In the genomic region with DNA sequence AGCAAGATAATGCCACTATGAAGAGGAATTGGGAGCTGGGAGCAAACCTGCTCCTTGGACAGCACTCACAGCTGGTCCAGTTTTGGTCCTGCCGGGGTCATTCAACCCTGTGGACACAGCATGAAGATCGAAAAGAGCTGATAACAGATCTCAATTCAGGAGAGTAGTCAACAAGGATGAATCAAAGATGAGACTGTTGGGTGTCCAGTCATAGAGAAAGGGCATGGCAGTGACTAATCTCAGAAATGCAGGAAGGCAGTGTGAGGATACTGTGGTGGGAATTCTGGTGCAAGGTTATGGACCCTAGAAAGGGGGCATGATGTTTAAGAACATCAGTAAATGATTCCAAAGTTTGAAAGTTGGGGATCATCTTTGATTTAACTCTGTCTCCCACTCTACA, we compare ENCODE assay signal across 25 cellular contexts.
"Had no signal": no experiment of that assay in that cellular context is flagged by ENCODE, and none has a peak within 500 bp of the region (broad histone marks: within the 10 kb centered on the region; RNA-seq: fewer than 3 reads in every experiment).

No MANE protein-coding gene starts in this region.

- H3K79me2 ChIP-seq: hepatocyte had no signal

- DNase-seq: dermis blood vessel endothelial cell; effector memory CD4-positive, alpha-beta T cell; gastrocnemius medialis; head of caudate nucleus; kidney; left cardiac atrium; left lung; mesendoderm; midbrain; naive thymus-derived CD4-positive, alpha-beta T cell; nephron progenitor cell; nucleus accumbens; right cardiac atrium; sigmoid colon; stimulated activated CD4-positive, alpha-beta T cell treated with anti-CD3 and anti-CD28 coated beads, Interleukin-2, amount 100 ng/mL, for 24 hours; stimulated activated CD4-positive, alpha-beta T cell treated with anti-CD3 and anti-CD28 coated beads, Interleukin-4, amount 100 ng/mL, for 24 hours; stimulated activated naive CD4-positive, alpha-beta T cell treated with Interleukin-2 at 50 U/mL for 16 hours; stomach; thyroid gland; trophoblast cell had no signal

- H3K9me3 ChIP-seq: gastrocnemius medialis, left lung, prostate gland, sigmoid colon, stomach, thyroid gland, vagina had no signal

- H3K27ac ChIP-seq: coronary artery, gastrocnemius medialis, hepatocyte, left lung, prostate gland, sigmoid colon, stomach, thyroid gland, vagina had no signal

- H3K4me2 ChIP-seq: hepatocyte had no signal

- H3K36me3 ChIP-seq: gastrocnemius medialis, left lung, prostate gland, sigmoid colon, stomach, thyroid gland, vagina had no signal

- H3K4me3 ChIP-seq: coronary artery, gastrocnemius medialis, hepatocyte, left lung, prostate gland, sigmoid colon, stomach, thyroid gland, vagina had no signal

- ATAC-seq: gastrocnemius medialis; left cardiac atrium; left lung; naive thymus-derived CD4-positive, alpha-beta T cell; right cardiac atrium; stimulated activated effector memory CD8-positive, alpha-beta T cell treated with anti-CD3 and anti-CD28 coated beads, Interleukin-12 subunit alpha, Interleukin-12 subunit beta, amount 100 ng/mL, for 72 hours had no signal

- H3K27me3 ChIP-seq: gastrocnemius medialis, hepatocyte, left lung, sigmoid colon, stomach, thyroid gland, vagina had no signal

- H3K4me1 ChIP-seq: gastrocnemius medialis, left lung, prostate gland, sigmoid colon, stomach, thyroid gland, vagina had no signal

- H2AFZ ChIP-seq: hepatocyte had no signal
